ENCODE assay signal across 14 cellular contexts in genomic region chr14:99042376-99043257, GRCh38.
DNase-seq lines count a peak whose midpoint lies in the region; ATAC-seq and TF ChIP-seq lines count a peak whose summit lies in the region.
"Had no signal": no experiment of that assay in that cellular context is flagged by ENCODE, and none has a peak within 500 bp of the region (broad histone marks: within the 10 kb centered on the region; RNA-seq: fewer than 3 reads in every experiment).

No MANE protein-coding gene starts in this region.

- no peak for TF ChIP-seq CTCF in coronary artery (IDR thresholded peaks at IDR 0.05)
- no peak for TF ChIP-seq CTCF in nephron progenitor cell (IDR thresholded peaks at IDR 0.05)
- TF ChIP-seq CTCF in thyroid gland (IDR thresholded peaks at IDR 0.05), result no peak

- H3K36me3 Mint-ChIP-seq in activated T-cell treated with anti-CD3 and anti-CD28 coated beads, Interleukin-2, amount 50 U/mL, for 24 hours (ENCODE audit: low read depth), result no peaks in the 10 kb centered on the region
- H3K36me3 Mint-ChIP-seq in activated T-cell treated with anti-CD3 and anti-CD28 coated beads, Interleukin-2, amount 50 U/mL, for 72 hours (ENCODE audit: insufficient read depth in 2 of 2), result peaks cover 0 to 2% of the 10 kb centered on the region in 2 donors
- H3K36me3 Mint-ChIP-seq in nephron progenitor cell (ENCODE audit: low read depth), result no peaks in the 10 kb centered on the region
- peaks cover 0 to 6% (median 3%) of the 10 kb centered on the region in 3 donors for H3K36me3 Mint-ChIP-seq in CD8-positive, alpha-beta memory T cell
- H3K36me3 Mint-ChIP-seq: CD4-positive, CD25-positive, alpha-beta regulatory T cell had no signal

- peaks cover 3% of the 10 kb centered on the region for H3K9me3 Mint-ChIP-seq in activated T-cell treated with anti-CD3 and anti-CD28 coated beads, Interleukin-2, amount 50 U/mL, for 24 hours
- H3K9me3 Mint-ChIP-seq in activated T-cell treated with anti-CD3 and anti-CD28 coated beads, Interleukin-2, amount 50 U/mL, for 72 hours, result peaks cover 1 to 4% of the 10 kb centered on the region in 2 donors
- peaks cover 10% of the 10 kb centered on the region for H3K9me3 Mint-ChIP-seq in nephron progenitor cell
- H3K9me3 Mint-ChIP-seq in CD8-positive, alpha-beta memory T cell, result no peaks in the 10 kb centered on the region

- H3K4me1 ChIP-seq in thyroid gland, result peaks cover 10 to 22% of the 10 kb centered on the region in 2 donors
- peaks cover 9% of the 10 kb centered on the region for H3K4me1 ChIP-seq in CD8-positive, alpha-beta memory T cell (ENCODE audit: insufficient read depth, low read length)

- no peaks in the 10 kb centered on the region for H3K27me3 ChIP-seq in thyroid gland
- H3K27me3 ChIP-seq in CD8-positive, alpha-beta memory T cell (ENCODE audit: insufficient read depth, low read length, poor library complexity, severe bottlenecking), result no peaks in the 10 kb centered on the region
- H3K27me3 ChIP-seq: BLaER1 treated with 17β-estradiol and CSF1 and Interleukin-3, amounts not matched to agents 10 nM and 100 nM had no signal

- 77 to 78% methylated on average over 13 to 17 of the region's 19 CpGs for WGBS in thyroid gland, 2 donors

- no peak overlapping the region for H3K27ac Mint-ChIP-seq in activated T-cell treated with anti-CD3 and anti-CD28 coated beads, Interleukin-2, amount 50 U/mL, for 24 hours
- no peak overlapping the region for H3K27ac Mint-ChIP-seq in activated T-cell treated with anti-CD3 and anti-CD28 coated beads, Interleukin-2, amount 50 U/mL, for 72 hours
- H3K27ac Mint-ChIP-seq in nephron progenitor cell, result peak overlapping the region; percentile 57
- H3K27ac Mint-ChIP-seq in CD8-positive, alpha-beta memory T cell, result peak overlapping the region in 1 of 8 donors; percentile 23

- POLR2A ChIA-PET in CD8-positive, alpha-beta memory T cell (lab: Charles Lee), result no interaction called here

- no peak for ATAC-seq in activated T-cell treated with anti-CD3 and anti-CD28 coated beads, Interleukin-2, amount 50 U/mL, for 72 hours (replicated peaks in 1 of 2)
- ATAC-seq in sciatic nerve, result no peak
- ATAC-seq: GM12878 had no signal

- no peak overlapping the region for H3K27ac ChIP-seq in coronary artery
- peak overlapping the region in 1 of 3 donors; percentile 24 for H3K27ac ChIP-seq in thyroid gland
- H3K27ac ChIP-seq in CD8-positive, alpha-beta memory T cell (ENCODE audit: low read depth, low read length), result no peak overlapping the region
- H3K27ac ChIP-seq: BLaER1 treated with 17β-estradiol and CSF1 and Interleukin-3, amounts not matched to agents 10 nM and 100 nM; GM23248 had no signal

- H3K27me3 Mint-ChIP-seq in activated T-cell treated with anti-CD3 and anti-CD28 coated beads, Interleukin-2, amount 50 U/mL, for 24 hours, result no peaks in the 10 kb centered on the region
- H3K27me3 Mint-ChIP-seq in activated T-cell treated with anti-CD3 and anti-CD28 coated beads, Interleukin-2, amount 50 U/mL, for 72 hours (ENCODE audit: low read depth), result no peaks in the 10 kb centered on the region
- peaks cover 25% of the 10 kb centered on the region for H3K27me3 Mint-ChIP-seq in nephron progenitor cell (ENCODE audit: low read depth, poor library complexity)
- no peaks in the 10 kb centered on the region for H3K27me3 Mint-ChIP-seq in CD8-positive, alpha-beta memory T cell
- H3K27me3 Mint-ChIP-seq: CD4-positive, CD25-positive, alpha-beta regulatory T cell had no signal

- no peak overlapping the region for H3K4me3 ChIP-seq in coronary artery
- no peak overlapping the region for H3K4me3 ChIP-seq in thyroid gland (replicated peaks in 1 of 3)
- H3K4me3 ChIP-seq in CD8-positive, alpha-beta memory T cell (ENCODE audit: low read length), result no peak overlapping the region
- H3K4me3 ChIP-seq: BLaER1 treated with 17β-estradiol and CSF1 and Interleukin-3, amounts not matched to agents 10 nM and 100 nM; GM12878; GM23248 had no signal

- no peak for TF ChIP-seq POLR2A in thyroid gland (IDR thresholded peaks at IDR 0.05)

- H3K4me3 Mint-ChIP-seq in activated T-cell treated with anti-CD3 and anti-CD28 coated beads, Interleukin-2, amount 50 U/mL, for 24 hours, result no peak overlapping the region
- no peak overlapping the region for H3K4me3 Mint-ChIP-seq in activated T-cell treated with anti-CD3 and anti-CD28 coated beads, Interleukin-2, amount 50 U/mL, for 72 hours
- H3K4me3 Mint-ChIP-seq in nephron progenitor cell, result no peak overlapping the region
- H3K4me3 Mint-ChIP-seq in CD8-positive, alpha-beta memory T cell, result no peak overlapping the region
- H3K4me3 Mint-ChIP-seq: CD4-positive, CD25-positive, alpha-beta regulatory T cell had no signal

- H3K9me3 ChIP-seq in thyroid gland, result no peaks in the 10 kb centered on the region
- H3K9me3 ChIP-seq in CD8-positive, alpha-beta memory T cell (ENCODE audit: low read length), result no peaks in the 10 kb centered on the region

- DNase-seq in activated T-cell treated with anti-CD3 and anti-CD28 coated beads, Interleukin-2, amount 50 U/mL, for 24 hours, result peak; percentile 8
- no peak for DNase-seq in activated T-cell treated with anti-CD3 and anti-CD28 coated beads, Interleukin-2, amount 50 U/mL, for 72 hours
- DNase-seq in coronary artery (ENCODE audit: low spot score) (peak; percentile 67), nephron progenitor cell (no peak), thyroid gland (peak; percentile 84 to 88), sciatic nerve (ENCODE audit: low spot score) (no peak)
- DNase-seq in CD8-positive, alpha-beta memory T cell, result no peak
- DNase-seq: 8988T; AML-193; CD4-positive, CD25-positive, alpha-beta regulatory T cell; DMS79; GM23248 had no signal

- CTCF ChIA-PET in CD8-positive, alpha-beta memory T cell (lab: Charles Lee), result no interaction called here

- intact Hi-C loops in thyroid gland (cut with DNase I), result no loop called here
- intact Hi-C loops in sciatic nerve (cut with DNase I), result no loop called here

- peaks cover 6% of the 10 kb centered on the region for H3K4me1 Mint-ChIP-seq in activated T-cell treated with anti-CD3 and anti-CD28 coated beads, Interleukin-2, amount 50 U/mL, for 24 hours (ENCODE audit: low read depth)
- H3K4me1 Mint-ChIP-seq in activated T-cell treated with anti-CD3 and anti-CD28 coated beads, Interleukin-2, amount 50 U/mL, for 72 hours (ENCODE audit: low read depth), result no peaks in the 10 kb centered on the region
- H3K4me1 Mint-ChIP-seq in nephron progenitor cell, result no peaks in the 10 kb centered on the region
- peaks cover 12 to 21% (median 15%) of the 10 kb centered on the region in 3 donors for H3K4me1 Mint-ChIP-seq in CD8-positive, alpha-beta memory T cell

- H3K36me3 ChIP-seq in thyroid gland, result no peaks in the 10 kb centered on the region
- H3K36me3 ChIP-seq in CD8-positive, alpha-beta memory T cell (ENCODE audit: insufficient read depth, low read length), result no peaks in the 10 kb centered on the region
- H3K36me3 ChIP-seq: BLaER1 treated with 17β-estradiol and CSF1 and Interleukin-3, amounts not matched to agents 10 nM and 100 nM had no signal

Comparison
In these comparisons a context has a peak if more than half of its experiments do, and no peak if none do; other contexts are left out.
1. DNase-seq: peak in activated T-cell treated with anti-CD3 and anti-CD28 coated beads, Interleukin-2, amount 50 U/mL, for 24 hours (single experiment), coronary artery (single experiment) and thyroid gland (2 of 2); none in activated T-cell treated with anti-CD3 and anti-CD28 coated beads, Interleukin-2, amount 50 U/mL, for 72 hours (0 of 2), nephron progenitor cell (single experiment), CD8-positive, alpha-beta memory T cell (0 of 5) and sciatic nerve (single experiment).